ENCODE assay signal across 14 cellular contexts in the genomic region with DNA sequence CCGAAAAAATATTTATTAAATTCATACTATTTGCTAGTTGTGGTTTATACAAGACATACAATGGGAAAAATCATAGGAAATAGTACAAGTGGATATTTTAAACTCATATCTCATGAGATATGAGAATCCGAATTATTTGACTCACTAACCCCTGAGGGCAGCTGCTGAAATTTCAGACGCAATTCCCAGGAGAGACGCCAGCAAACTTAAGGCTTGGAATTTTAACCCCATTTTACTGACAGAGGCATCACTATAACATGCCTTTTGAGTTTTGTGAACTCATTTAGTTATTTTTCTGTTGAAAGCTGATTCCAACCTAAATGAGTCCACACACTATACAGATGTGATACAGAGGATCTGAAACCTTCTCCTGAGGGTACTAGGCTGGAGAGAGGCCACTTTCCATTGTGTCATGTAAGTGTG. TPM values are rescaled to one million over a fixed set of nuclear protein-coding genes. Genes with fewer than 3 reads are reported as not detected.
DNase-seq lines count a peak whose midpoint lies in the region; ATAC-seq, FAIRE-seq and TF ChIP-seq lines count a peak whose summit lies in the region.
"Had no signal": no experiment of that assay in that cellular context is flagged by ENCODE, and none has a peak within 500 bp of the region (broad histone marks: within the 10 kb centered on the region; RNA-seq: fewer than 3 reads in every experiment).

No MANE protein-coding gene starts in this region.

- H3K27ac ChIP-seq in aorta (ENCODE audit: low read depth in 1 of 2, low read length in 2 of 2), result no peak overlapping the region

- 15 to 19% methylated on average over 4 of the region's 4 CpGs for WGBS in aorta, 2 donors

- H3K9me3 Mint-ChIP-seq in progenitor cell of endocrine pancreas (ENCODE audit: low read depth), result no peaks in the 10 kb centered on the region
- H3K9me3 Mint-ChIP-seq: activated naive CD8-positive, alpha-beta T cell treated with anti-CD3 and anti-CD28 coated beads, Interleukin-2, amount 50 U/mL, for 24 hours; immature natural killer cell; neural crest cell; T-cell had no signal

- no peak for FAIRE-seq in bronchial epithelial cell (lab: Jason Lieb, UNC)

- TF ChIP-seq CTCF in bronchial epithelial cell (IDR thresholded peaks at IDR 0.05; ENCODE audit: insufficient read depth, low read length, severe bottlenecking) (no peak), progenitor cell of endocrine pancreas (IDR thresholded peaks at IDR 0.05; ENCODE audit: unreplicated experiment) (no peak)

- no peaks in the 10 kb centered on the region for H3K9me3 ChIP-seq in aorta (ENCODE audit: control insufficient read depth, low read length)

- H3K4me1 ChIP-seq in aorta (ENCODE audit: control insufficient read depth in 1 of 2, insufficient read depth in 2 of 2, low read length in 2 of 2), result no peaks in the 10 kb centered on the region

- H3K4me3 Mint-ChIP-seq in progenitor cell of endocrine pancreas (ENCODE audit: low read depth), result no peak overlapping the region
- H3K4me3 Mint-ChIP-seq: activated naive CD8-positive, alpha-beta T cell treated with anti-CD3 and anti-CD28 coated beads, Interleukin-2, amount 50 U/mL, for 24 hours; immature natural killer cell; neural crest cell; T-cell had no signal

- H3K27ac Mint-ChIP-seq in progenitor cell of endocrine pancreas, result no peak overlapping the region
- H3K27ac Mint-ChIP-seq: activated naive CD8-positive, alpha-beta T cell treated with anti-CD3 and anti-CD28 coated beads, Interleukin-2, amount 50 U/mL, for 24 hours; immature natural killer cell; T-cell had no signal

- H3K36me3 ChIP-seq in bronchial epithelial cell (ENCODE audit: control insufficient read depth, insufficient read depth, low read length), result no peaks in the 10 kb centered on the region
- no peaks in the 10 kb centered on the region for H3K36me3 ChIP-seq in aorta (ENCODE audit: control insufficient read depth in 1 of 2, insufficient read depth in 2 of 2, low read length in 1 of 2)

- H3K27me3 ChIP-seq in bronchial epithelial cell (ENCODE audit: control insufficient read depth, insufficient read depth, low read length) (no peaks in the 10 kb centered on the region), aorta (ENCODE audit: control insufficient read depth in 1 of 2, insufficient read depth in 2 of 2, low read length in 1 of 2) (no peaks in the 10 kb centered on the region)

- no peaks in the 10 kb centered on the region for H3K36me3 Mint-ChIP-seq in progenitor cell of endocrine pancreas (ENCODE audit: insufficient read depth)
- H3K36me3 Mint-ChIP-seq: immature natural killer cell, T-cell had no signal

- H3K27me3 Mint-ChIP-seq in progenitor cell of endocrine pancreas, result peaks cover 4% of the 10 kb centered on the region
- H3K27me3 Mint-ChIP-seq: activated naive CD8-positive, alpha-beta T cell treated with anti-CD3 and anti-CD28 coated beads, Interleukin-2, amount 50 U/mL, for 24 hours had no signal

- DNase-seq in Right ventricle myocardium superior (no peak), cardiac septum (ENCODE audit: low spot score) (no peak), bronchial epithelial cell (ENCODE audit: low read depth) (peak; percentile 29), left colon (no peak), aorta (no peak), progenitor cell of endocrine pancreas (ENCODE audit: low spot score, unreplicated experiment) (no peak), NCI-H774 (lab: John Stamatoyannopoulos, UW) (no peak)
- no peak for DNase-seq in activated effector memory CD4-positive, alpha-beta T cell treated with anti-CD3 and anti-CD28 coated beads, Interleukin-2, amount 50 U/mL, for 16 hours

- peaks cover 1% of the 10 kb centered on the region for H3K4me1 Mint-ChIP-seq in progenitor cell of endocrine pancreas (ENCODE audit: low read depth)
- H3K4me1 Mint-ChIP-seq: immature natural killer cell, neural crest cell had no signal

- ATAC-seq in Right ventricle myocardium superior (ENCODE audit: poor library complexity), result peak; percentile 56
- peak; percentile 18 for ATAC-seq in left colon
- peak; percentile 63 for ATAC-seq in aorta (ENCODE audit: low FRiP score)

- H3K4me3 ChIP-seq in bronchial epithelial cell (ENCODE audit: low read depth, low read length) (no peak overlapping the region), aorta (ENCODE audit: low read length in 2 of 2) (no peak overlapping the region)

- intact Hi-C loops in Right ventricle myocardium superior (cut with DNase I), result no loop called here
- intact Hi-C loops in cardiac septum (cut with DNase I), result loop anchor here (5.0 kb wide), 1 partner anchor 997 kb away; no protein-coding TSS in a partner anchor
- intact Hi-C loops in left colon (cut with DNase I, micrococcal nuclease), result loop anchor here in 1 of 2 donors (10.0 kb wide), 1 partner anchor 245 kb away; no protein-coding TSS in a partner anchor
- intact Hi-C loops in aorta (cut with DNase I), result no loop called here

RNA-seq across cellular contexts. Expression of gene MROH9, which starts 5.9 kb away (rescaled TPM):
- total RNA-seq in Right ventricle myocardium superior (not detected), cardiac septum (not detected), bronchial epithelial cell (not detected in 2 replicates), left colon (not detected), aorta (under 1 TPM; 0.10 to 0.39 TPM), progenitor cell of endocrine pancreas (not detected in 2 replicates)
- not detected for polyA plus RNA-seq in aorta
- total RNA-seq: H1, NCI-H460, neural crest cell, T-cell had no signal
- polyA plus RNA-seq: H1, immature natural killer cell had no signal
